4 cellular contexts compared by ENCODE assay signal in genomic region chr18:24972577-24972976, GRCh38.
"Had no signal": no experiment of that assay in that cellular context is flagged by ENCODE, and none has a peak within 500 bp of the region (broad histone marks: within the 10 kb centered on the region; RNA-seq: fewer than 3 reads in every experiment).

No MANE protein-coding gene starts in this region.

- DNase-seq: IMR-90 had no signal

- H3K27ac ChIP-seq: HL-60 had no signal

- ATAC-seq: HepG2, K562 had no signal

- H3K4me3 ChIP-seq: K562 had no signal
